8 cellular contexts compared by ENCODE assay signal in genomic region chr12:116533343-116534248, GRCh38. TPM values are rescaled to one million over a fixed set of nuclear protein-coding genes. Genes with fewer than 3 reads are reported as not detected.
DNase-seq lines count a peak whose midpoint lies in the region; ATAC-seq, FAIRE-seq and TF ChIP-seq lines count a peak whose summit lies in the region.

No MANE protein-coding gene starts in this region.

- intact Hi-C loops in left cardiac atrium (cut with DNase I) (no loop called here), posterior cingulate gyrus (cut with DNase I) (loop anchor here (5.0 kb wide), 1 partner anchor 256 kb away; the partner anchor contains the start of gene MED13L)

- H3K9me3 Mint-ChIP-seq in type B pancreatic cell = no peaks in the 10 kb centered on the region

- TF ChIP-seq POLR2A in NB4 (IDR thresholded peaks at IDR 0.05; ENCODE audit: extremely low read depth, insufficient read length) = no peak

- peak; percentile 95 for DNase-seq in D721Med (ENCODE audit: insufficient read length, low spot score)
- DNase-seq in NB4 (ENCODE audit: low read depth) = peak; percentile 86
- peak; percentile 61 for DNase-seq in T follicular helper cell (ENCODE audit: low read depth)
- peak; percentile 83 for DNase-seq in adipocyte (ENCODE audit: low read depth)
- peak; percentile 78 for DNase-seq in left cardiac atrium
- DNase-seq in posterior cingulate gyrus = peak; percentile 61 to 97 (median 84)
- peak; percentile 86 for DNase-seq in type B pancreatic cell (ENCODE audit: extremely low spot score, unreplicated experiment)

- H3K4me1 Mint-ChIP-seq in type B pancreatic cell (ENCODE audit: unreplicated experiment) = peaks cover 29% of the 10 kb centered on the region

- no peaks in the 10 kb centered on the region for H3K27me3 ChIP-seq in adipocyte (replicated peaks; ENCODE audit: control insufficient read depth, insufficient read depth, low read length)

- H3K27ac Mint-ChIP-seq in type B pancreatic cell = peak overlapping the region; percentile 66

- FAIRE-seq in D721Med (lab: Jason Lieb, UNC) = no peak

- H3K27me3 Mint-ChIP-seq in type B pancreatic cell = peaks cover 6% of the 10 kb centered on the region

- H3K4me3 Mint-ChIP-seq in type B pancreatic cell = peak overlapping the region; percentile 88

- TF ChIP-seq CTCF in D721Med (IDR thresholded peaks at IDR 0.05; ENCODE audit: insufficient read depth, missing control alignments) (no peak), NB4 (IDR thresholded peaks at IDR 0.05; ENCODE audit: low read depth, low read length) (no peak), type B pancreatic cell (conservative IDR thresholded peaks at IDR 0.05) (no peak)

- H3K36me3 Mint-ChIP-seq in type B pancreatic cell = no peaks in the 10 kb centered on the region

- ATAC-seq in GM21786 (IDR thresholded peaks at IDR 0.05; ENCODE audit: unreplicated experiment) (peak; percentile 38), left cardiac atrium (peak; percentile 87 to 95)

- no peaks in the 10 kb centered on the region for H3K9me3 ChIP-seq in adipocyte (ENCODE audit: control insufficient read depth, low read length)

- no peaks in the 10 kb centered on the region for H3K36me3 ChIP-seq in adipocyte (ENCODE audit: control insufficient read depth, insufficient read depth, low read length, severe bottlenecking)

- peak overlapping the region; percentile 33 for H3K9ac ChIP-seq in adipocyte (ENCODE audit: low read length)

- peaks cover 13% of the 10 kb centered on the region for H3K4me1 ChIP-seq in adipocyte (ENCODE audit: control insufficient read depth, insufficient read depth, low read length)

- H3K4me3 ChIP-seq in NB4 (ENCODE audit: low read depth, low read length) = peak overlapping the region; percentile 55
- H3K4me3 ChIP-seq in adipocyte (ENCODE audit: low read length) = peak overlapping the region; percentile 73

RNA-seq across cellular contexts. Expression of gene MAP1LC3B2, which starts 25.6 kb away (rescaled TPM):
- total RNA-seq in left cardiac atrium = 1 to 10 TPM; 1.3 to 2.1 TPM
- 1.0 TPM in 1 of 2 replicates, not detected in the other for total RNA-seq in type B pancreatic cell (ENCODE audit: low replicate concordance)

Comparison
In these comparisons a context has a peak if more than half of its experiments do, and no peak if none do; other contexts are left out.
1. Peak in every context shown above with its lines: DNase-seq, ATAC-seq and H3K4me3 ChIP-seq.